Comparison of ENCODE assay signal across 8 cellular contexts in genomic region chr11:96246718-96247540, GRCh38.
DNase-seq lines count a peak whose midpoint lies in the region; ATAC-seq lines count a peak whose summit lies in the region.

No MANE protein-coding gene starts in this region.

- H3K4me2 ChIP-seq in BLaER1 treated with 17β-estradiol and CSF1 and Interleukin-3, amounts not matched to agents 10 nM and 100 nM, result peak overlapping the region in 9 of 11 experiments; percentile 0 to 70 (median 49); a peak in 13 of 22 replicates

- DNase-seq in KBM-7 (peak; percentile 57), myocyte (ENCODE audit: low read depth) (peak; percentile 59), NCI-H510A treated with DMSO at 0.1 percent for 48 hours (lab: John Stamatoyannopoulos, UW) (no peak), islet precursor cell (no peak)
- DNase-seq in activated CD4-positive, alpha-beta T cell treated with anti-CD3 and anti-CD28 coated beads for 48 hours, result no peak

- no peak for ATAC-seq in HG03378 (IDR thresholded peaks at IDR 0.05; ENCODE audit: unreplicated experiment)

- 0 out of 22 replicates have a peak, but pooled peaks cover 0 to 10% (median 0%) of the 10 kb centered on the region in 11 experiments for H4K20me1 ChIP-seq in BLaER1 treated with 17β-estradiol and CSF1 and Interleukin-3, amounts not matched to agents 10 nM and 100 nM

- in situ Hi-C loops in KBM-7 (cut with MboI; ENCODE audit: low pct_unique_long_range_greater_than_20kb, low sequenced_read_pairs), result no loop called here

- peak overlapping the region in 4 of 11 experiments; percentile 6 to 44 (median 38); a peak in 6 of 22 replicates for H3K27ac ChIP-seq in BLaER1 treated with 17β-estradiol and CSF1 and Interleukin-3, amounts not matched to agents 10 nM and 100 nM
- H3K27ac ChIP-seq in angular gyrus (ENCODE audit: low read depth, low read length), result peak overlapping the region; percentile 34

- no peak overlapping the region for H3K4me3 ChIP-seq in BLaER1 treated with 17β-estradiol and CSF1 and Interleukin-3, amounts not matched to agents 10 nM and 100 nM

- no peaks in the 10 kb centered on the region for H3K27me3 ChIP-seq in BLaER1 treated with 17β-estradiol and CSF1 and Interleukin-3, amounts not matched to agents 10 nM and 100 nM

- no peak overlapping the region for H3K9ac ChIP-seq in BLaER1 treated with 17β-estradiol and CSF1 and Interleukin-3, amounts not matched to agents 10 nM and 100 nM

- H3K36me3 ChIP-seq in BLaER1 treated with 17β-estradiol and CSF1 and Interleukin-3, amounts not matched to agents 10 nM and 100 nM, result peaks cover 0 to 16% (median 0%) of the 10 kb centered on the region in 11 experiments; a peak in 2 of 22 replicates

- no peaks in the 10 kb centered on the region for H3K9me3 ChIP-seq in BLaER1 treated with 17β-estradiol and CSF1 and Interleukin-3, amounts not matched to agents 10 nM and 100 nM (replicated peaks in 1 of 11)

- peaks cover 22 to 80% (median 36%) of the 10 kb centered on the region in 10 experiments for H3K4me1 ChIP-seq in BLaER1 treated with 17β-estradiol and CSF1 and Interleukin-3, amounts not matched to agents 10 nM and 100 nM

Comparison
In these comparisons a context has a peak if more than half of its experiments do, and no peak if none do; other contexts are left out.
1. DNase-seq: peak in KBM-7 (single experiment) and myocyte (single experiment); none in NCI-H510A treated with DMSO at 0.1 percent for 48 hours (single experiment), activated CD4-positive, alpha-beta T cell treated with anti-CD3 and anti-CD28 coated beads for 48 hours (single experiment) and islet precursor cell (single experiment).